15 cellular contexts compared by ENCODE assay signal in genomic region chr6:110049696-110050465, GRCh38.
DNase-seq lines count a peak whose midpoint lies in the region; ATAC-seq and TF ChIP-seq lines count a peak whose summit lies in the region.
"Had no signal": no experiment of that assay in that cellular context is flagged by ENCODE, and none has a peak within 500 bp of the region (broad histone marks: within the 10 kb centered on the region; RNA-seq: fewer than 3 reads in every experiment).

No MANE protein-coding gene starts in this region.

- H3K4me3 ChIP-seq in esophagus muscularis mucosa = no peak overlapping the region
- H3K4me3 ChIP-seq in gastrocnemius medialis = no peak overlapping the region
- H3K4me3 ChIP-seq: GM23248 had no signal

- intact Hi-C loops in esophagus muscularis mucosa (cut with DNase I) = loop anchor here (10.0 kb wide), 1 partner anchor 345 kb away; no protein-coding TSS in a partner anchor
- intact Hi-C loops in gastrocnemius medialis (cut with DNase I; ENCODE audit: low total_unique reads) = no loop called here

- TF ChIP-seq CTCF in esophagus muscularis mucosa (IDR thresholded peaks at IDR 0.05) (no peak), gastrocnemius medialis (IDR thresholded peaks at IDR 0.05 in 4 of 5, conservative IDR thresholded peaks at IDR 0.05 in 1 of 5) (no peak)

- H3K4me1 Mint-ChIP-seq in T-helper 2 cell treated with Interferon-gamma antibody and Interleukin-4, amounts not matched to agents 5 μg/mL and 100 μg/mL, for 36 hours (ENCODE audit: low read depth) = no peaks in the 10 kb centered on the region

- peak; percentile 24 for DNase-seq in GDM1 (lab: John Stamatoyannopoulos, UW)
- DNase-seq in UCSD-AML1 (lab: John Stamatoyannopoulos, UW; ENCODE audit: unreplicated experiment) = peak; percentile 23
- DNase-seq in esophagus muscularis mucosa (ENCODE audit: extremely low spot score) = peak; percentile 78
- no peak for DNase-seq in amygdala (lab: John Stamatoyannopoulos, UW)
- DNase-seq in T-helper 2 cell treated with Interferon-gamma antibody and Interleukin-4, amounts not matched to agents 5 μg/mL and 100 μg/mL, for 36 hours (ENCODE audit: low spot score) = no peak
- no peak for DNase-seq in gastrocnemius medialis
- DNase-seq: C1 segment of cervical spinal cord; Calu3; CD4-positive, alpha-beta memory T cell; COR-L47; DMS53; DMS79 treated with DMSO at 0.1 percent for 48 hours; GM23248; H7; HCEC 1CT had no signal

- H3K36me3 Mint-ChIP-seq in T-helper 2 cell treated with Interferon-gamma antibody and Interleukin-4, amounts not matched to agents 5 μg/mL and 100 μg/mL, for 36 hours (ENCODE audit: low read depth) = no peaks in the 10 kb centered on the region
- H3K36me3 Mint-ChIP-seq: CD4-positive, alpha-beta memory T cell had no signal

- H3K9me3 ChIP-seq in esophagus muscularis mucosa = no peaks in the 10 kb centered on the region
- H3K9me3 ChIP-seq in gastrocnemius medialis = peaks cover 0 to 4% (median 0%) of the 10 kb centered on the region in 3 donors

- H3K4me1 ChIP-seq in esophagus muscularis mucosa (peaks cover 0 to 4% (median 0%) of the 10 kb centered on the region in 4 donors), gastrocnemius medialis (no peaks in the 10 kb centered on the region)

- H3K27me3 ChIP-seq in esophagus muscularis mucosa (peaks cover 0 to 6% (median 0%) of the 10 kb centered on the region in 4 donors), gastrocnemius medialis (no peaks in the 10 kb centered on the region)

- TF ChIP-seq POLR2A in esophagus muscularis mucosa (IDR thresholded peaks at IDR 0.05; ENCODE audit: low read depth) = no peak
- TF ChIP-seq POLR2A in gastrocnemius medialis (IDR thresholded peaks at IDR 0.05) = no peak

- WGBS in esophagus muscularis mucosa = 71% methylated on average over 10 of the region's 11 CpGs

- no peaks in the 10 kb centered on the region for H3K9me3 Mint-ChIP-seq in T-helper 2 cell treated with Interferon-gamma antibody and Interleukin-4, amounts not matched to agents 5 μg/mL and 100 μg/mL, for 36 hours
- H3K9me3 Mint-ChIP-seq: CD4-positive, alpha-beta memory T cell had no signal

- H3K27ac ChIP-seq in esophagus muscularis mucosa (replicated peaks in 1 of 4) (no peak overlapping the region), gastrocnemius medialis (no peak overlapping the region)
- H3K27ac ChIP-seq: GM23248 had no signal

- H3K36me3 ChIP-seq in esophagus muscularis mucosa (no peaks in the 10 kb centered on the region), gastrocnemius medialis (no peaks in the 10 kb centered on the region)

- H3K4me3 Mint-ChIP-seq in T-helper 2 cell treated with Interferon-gamma antibody and Interleukin-4, amounts not matched to agents 5 μg/mL and 100 μg/mL, for 36 hours = no peak overlapping the region
- H3K4me3 Mint-ChIP-seq: CD4-positive, alpha-beta memory T cell had no signal

- peaks cover 15% of the 10 kb centered on the region for H3K27me3 Mint-ChIP-seq in T-helper 2 cell treated with Interferon-gamma antibody and Interleukin-4, amounts not matched to agents 5 μg/mL and 100 μg/mL, for 36 hours (ENCODE audit: low read depth)

- no peak overlapping the region for H3K27ac Mint-ChIP-seq in T-helper 2 cell treated with Interferon-gamma antibody and Interleukin-4, amounts not matched to agents 5 μg/mL and 100 μg/mL, for 36 hours
- H3K27ac Mint-ChIP-seq: CD4-positive, alpha-beta memory T cell had no signal

- in situ Hi-C loops in gastrocnemius medialis (cut with MboI; ENCODE audit: low sequenced_read_pairs in 4 of 4) = loop anchor here in 3 of 4 donors (10.0 to 25.0 kb wide), 2 partner anchors 345 to 513 kb away; no protein-coding TSS in a partner anchor

- no peak for ATAC-seq in gastrocnemius medialis

- no peak for TF ChIP-seq EP300 in esophagus muscularis mucosa (IDR thresholded peaks at IDR 0.05)

Comparison
In these comparisons a context has a peak if more than half of its experiments do, and no peak if none do; other contexts are left out.
1. DNase-seq: peak in GDM1 (single experiment), UCSD-AML1 (single experiment) and esophagus muscularis mucosa (single experiment); none in amygdala (0 of 56), T-helper 2 cell treated with Interferon-gamma antibody and Interleukin-4, amounts not matched to agents 5 μg/mL and 100 μg/mL, for 36 hours (single experiment) and gastrocnemius medialis (0 of 2).